In genomic region chr13:71864981-71865857, GRCh38 we compare ENCODE assay signal across 8 cellular contexts. TPM values are rescaled to one million over a fixed set of nuclear protein-coding genes. Genes with fewer than 3 reads are reported as not detected.
DNase-seq lines count a peak whose midpoint lies in the region; ATAC-seq and TF ChIP-seq lines count a peak whose summit lies in the region.

No MANE protein-coding gene starts in this region.

- no peaks in the 10 kb centered on the region for H3K27me3 ChIP-seq in HL-60 (ENCODE audit: insufficient read depth, poor library complexity, severe bottlenecking)
- peaks cover 0 to 48% (median 17%) of the 10 kb centered on the region in 7 donors for H3K27me3 ChIP-seq in heart right ventricle
- peaks cover 29% of the 10 kb centered on the region for H3K27me3 ChIP-seq in trophoblast cell (ENCODE audit: insufficient read depth, low read length)

- H3K4me3 Mint-ChIP-seq in activated T-cell treated with anti-CD3 and anti-CD28 coated beads, Interleukin-2, amount 50 U/mL, for 24 hours, result peak overlapping the region; percentile 80

- H3K23ac ChIP-seq in trophoblast cell (ENCODE audit: low read length), result no peak overlapping the region

- H2BK5ac ChIP-seq in trophoblast cell (ENCODE audit: low read depth, low read length, poor library complexity), result no peak overlapping the region

- peaks cover 20% of the 10 kb centered on the region for H3K4me1 Mint-ChIP-seq in activated T-cell treated with anti-CD3 and anti-CD28 coated beads, Interleukin-2, amount 50 U/mL, for 24 hours (ENCODE audit: low read depth)

- H3K27me3 Mint-ChIP-seq in activated T-cell treated with anti-CD3 and anti-CD28 coated beads, Interleukin-2, amount 50 U/mL, for 24 hours, result peaks cover 64% of the 10 kb centered on the region

- peaks cover 0 to 33% (median 13%) of the 10 kb centered on the region in 9 donors for H3K4me1 ChIP-seq in heart right ventricle
- H3K4me1 ChIP-seq in trophoblast cell (ENCODE audit: control insufficient read depth in 1 of 2, insufficient read depth in 2 of 2, low read length in 2 of 2), result peaks cover 9 to 10% of the 10 kb centered on the region in 2 experiments

- H3K4ac ChIP-seq in trophoblast cell (ENCODE audit: low read depth, low read length), result no peak overlapping the region

- H3K14ac ChIP-seq in trophoblast cell (ENCODE audit: low read length), result no peak overlapping the region

- H3K36me3 ChIP-seq in heart right ventricle, result no peaks in the 10 kb centered on the region
- no peaks in the 10 kb centered on the region for H3K36me3 ChIP-seq in trophoblast cell (ENCODE audit: control insufficient read depth in 1 of 2, insufficient read depth in 2 of 2, low read length in 2 of 2)

- H3K4me3 ChIP-seq in HL-60 (replicated peaks; ENCODE audit: insufficient read depth, low read length) (peak overlapping the region; percentile 87), heart right ventricle (peak overlapping the region; percentile 53 to 89 (median 80)), trophoblast cell (ENCODE audit: low read depth, low read length) (peak overlapping the region; percentile 83)

- 0 to 1% methylated on average over 86 of the region's 86 CpGs for WGBS in heart right ventricle, 2 donors
- WGBS in trophoblast cell (ENCODE audit: extremely low coverage, insufficient coverage, insufficient read length), result no CpG with 5 or more reads among the region's 86 CpGs

- peak; percentile 14 for DNase-seq in Ammon's horn (ENCODE audit: low spot score)
- peak; percentile 67 to 80 for DNase-seq in HL-60 (ENCODE audit: low read depth in 1 of 2, low spot score in 1 of 2)
- DNase-seq in activated T-cell treated with anti-CD3 and anti-CD28 coated beads, Interleukin-2, amount 50 U/mL, for 24 hours, result peak; percentile 37
- peak; percentile 16 to 54 for DNase-seq in heart right ventricle
- no peak for DNase-seq in trophoblast cell
- no peak for DNase-seq in hippocampal formation (lab: John Stamatoyannopoulos, UW)
- no peak for DNase-seq in NCI-H226

- intact Hi-C loops in heart right ventricle (cut with DNase I), result loop anchor here in 3 of 10 donors (5.0 to 10.0 kb wide), 8 partner anchors 78 to 618 kb away; no protein-coding TSS in a partner anchor

- no peak overlapping the region for H3K18ac ChIP-seq in trophoblast cell (ENCODE audit: low read length)

- H4K91ac ChIP-seq in trophoblast cell (ENCODE audit: low read depth, low read length), result no peak overlapping the region

- no peaks in the 10 kb centered on the region for H3K9me3 ChIP-seq in heart right ventricle
- no peaks in the 10 kb centered on the region for H3K9me3 ChIP-seq in trophoblast cell (ENCODE audit: insufficient read depth, low read depth, low read length)

- peak overlapping the region; percentile 99 for H3K4me2 ChIP-seq in trophoblast cell (ENCODE audit: low read length)

- H3K9me3 Mint-ChIP-seq in activated T-cell treated with anti-CD3 and anti-CD28 coated beads, Interleukin-2, amount 50 U/mL, for 24 hours, result no peaks in the 10 kb centered on the region

- H3K9ac ChIP-seq in trophoblast cell (ENCODE audit: low read length), result peak overlapping the region; percentile 63

- H2BK120ac ChIP-seq in trophoblast cell (ENCODE audit: insufficient read depth, low read length, poor library complexity), result no peak overlapping the region

- TF ChIP-seq CTCF in HL-60 (IDR thresholded peaks at IDR 0.05; ENCODE audit: insufficient read depth, low read length) (no peak), heart right ventricle (IDR thresholded peaks at IDR 0.05) (no peak)

- H3K79me1 ChIP-seq in trophoblast cell (ENCODE audit: low read length), result no peaks in the 10 kb centered on the region

- H3K27ac ChIP-seq in HL-60 (replicated peaks), result peak overlapping the region; percentile 96
- H3K27ac ChIP-seq in heart right ventricle, result peak overlapping the region; percentile 61 to 93 (median 86)
- no peak overlapping the region for H3K27ac ChIP-seq in trophoblast cell (ENCODE audit: low read depth, low read length)

- H3K27ac Mint-ChIP-seq in activated T-cell treated with anti-CD3 and anti-CD28 coated beads, Interleukin-2, amount 50 U/mL, for 24 hours, result no peak overlapping the region

- no peaks in the 10 kb centered on the region for H3K36me3 Mint-ChIP-seq in activated T-cell treated with anti-CD3 and anti-CD28 coated beads, Interleukin-2, amount 50 U/mL, for 24 hours (ENCODE audit: low read depth)

- peak overlapping the region; percentile 33 for H2AFZ ChIP-seq in trophoblast cell (ENCODE audit: insufficient read depth, low read length, poor library complexity)

- H4K8ac ChIP-seq in trophoblast cell (ENCODE audit: low read depth, low read length), result no peak overlapping the region

- no peak overlapping the region for H2AK5ac ChIP-seq in trophoblast cell (ENCODE audit: low read length)

- no peak overlapping the region for H4K12ac ChIP-seq in trophoblast cell (ENCODE audit: low read depth, low read length)

- no peak overlapping the region for H2BK12ac ChIP-seq in trophoblast cell (ENCODE audit: low read length)

- no peaks in the 10 kb centered on the region for H3K79me2 ChIP-seq in trophoblast cell (ENCODE audit: control insufficient read depth, insufficient read depth, low read length, poor library complexity)

- peak; percentile 19 to 75 (median 40) for ATAC-seq in heart right ventricle
- no peak for ATAC-seq in HG02870 (IDR thresholded peaks at IDR 0.05; ENCODE audit: unreplicated experiment)

RNA-seq across cellular contexts. Expression of gene DACH1, which starts 1.8 kb away (rescaled TPM):
- total RNA-seq in heart right ventricle, result 1 to 10 TPM; 1.8 to 5.2 (median 2.8) TPM
- polyA plus RNA-seq in heart right ventricle, result 1 to 10 TPM; 1.2 to 1.9 TPM
- polyA plus RNA-seq in trophoblast cell (2013), result 1.8 and 2.0 TPM in 2 replicates

Comparison
In these comparisons a context has a peak if more than half of its experiments do, and no peak if none do; other contexts are left out.
1. DNase-seq: peak in Ammon's horn (single experiment), HL-60 (2 of 2), activated T-cell treated with anti-CD3 and anti-CD28 coated beads, Interleukin-2, amount 50 U/mL, for 24 hours (single experiment) and heart right ventricle (2 of 2); none in trophoblast cell (0 of 2), hippocampal formation (0 of 2) and NCI-H226 (single experiment).
2. Peak in every context shown above with its lines, with median percentiles within 50 percentile points of each other: H3K4me3 ChIP-seq.